ENCODE assay signal across 16 cellular contexts in the genomic region with DNA sequence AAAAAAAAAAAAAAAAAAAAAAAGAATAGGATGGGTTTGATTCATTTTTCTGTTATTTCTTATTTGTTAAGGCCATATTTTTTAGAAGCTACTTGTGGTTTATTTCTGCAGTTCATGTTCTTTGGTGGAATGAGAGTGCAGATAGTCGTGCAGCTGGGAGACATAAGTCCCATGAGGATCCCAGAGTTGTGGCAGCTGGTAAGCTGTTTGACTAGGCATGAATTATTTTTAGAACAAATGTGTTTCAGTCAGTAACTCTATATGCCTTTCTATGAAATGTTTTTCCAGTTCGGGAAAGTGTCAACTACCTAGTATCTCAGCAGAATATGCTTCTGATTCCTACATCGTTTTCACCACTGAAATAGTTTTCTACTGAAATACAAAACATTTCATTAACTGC. TPM values are rescaled to one million over a fixed set of nuclear protein-coding genes. Genes with fewer than 3 reads are reported as not detected.
DNase-seq lines count a peak whose midpoint lies in the region; ATAC-seq and TF ChIP-seq lines count a peak whose summit lies in the region.
"Had no signal": no experiment of that assay in that cellular context is flagged by ENCODE, and none has a peak within 500 bp of the region (broad histone marks: within the 10 kb centered on the region; RNA-seq: fewer than 3 reads in every experiment).

No MANE protein-coding gene starts in this region.

- H3K9me3 ChIP-seq in SJCRH30 (replicated peaks) (no peaks in the 10 kb centered on the region), gastrocnemius medialis (no peaks in the 10 kb centered on the region), Caco-2 (no peaks in the 10 kb centered on the region), GM23248 (ENCODE audit: low read depth) (no peaks in the 10 kb centered on the region)
- H3K9me3 ChIP-seq: ascending aorta, tibial nerve had no signal

- CTCF ChIA-PET in Caco-2 (lab: Charles Lee): interaction anchor here (0.7 kb wide), 1 partner anchor 53 kb away, joined by 5 read pairs; no protein-coding TSS in a partner anchor

- peak; percentile 57 for DNase-seq in NCI-H1092 treated with DMSO at 0.1 percent for 48 hours (lab: John Stamatoyannopoulos, UW)
- DNase-seq in NCI-H1092 (lab: John Stamatoyannopoulos, UW): no peak
- DNase-seq in SJCRH30: peak; percentile 44 to 63
- peak in 1 of 2 donors; percentile 51 for DNase-seq in gastrocnemius medialis
- no peak for DNase-seq in Caco-2
- no peak for DNase-seq in hypothalamus (lab: John Stamatoyannopoulos, UW)
- no peak for DNase-seq in GM23248
- DNase-seq: 8988T; activated CD4-positive, alpha-beta T cell treated with anti-CD3 and anti-CD28 coated beads, Interleukin-2, amount 50 U/mL, for 48 hours; dermis blood vessel endothelial cell; midbrain; NCI-H774 had no signal

- no peaks in the 10 kb centered on the region for H3K27me3 ChIP-seq in SJCRH30
- H3K27me3 ChIP-seq in gastrocnemius medialis: no peaks in the 10 kb centered on the region
- H3K27me3 ChIP-seq in Caco-2 (replicated peaks; ENCODE audit: control insufficient read depth, insufficient read depth, low read length): no peaks in the 10 kb centered on the region
- no peaks in the 10 kb centered on the region for H3K27me3 ChIP-seq in GM23248 (replicated peaks; ENCODE audit: insufficient read depth)
- H3K27me3 ChIP-seq: ascending aorta, tibial nerve had no signal

- H4K20me1 ChIP-seq in GM23248 (ENCODE audit: insufficient read depth): no peaks in the 10 kb centered on the region

- no peak overlapping the region for H3K27ac ChIP-seq in SJCRH30
- H3K27ac ChIP-seq in gastrocnemius medialis: peak overlapping the region; percentile 77 to 90 (median 80)
- H3K27ac ChIP-seq in GM23248: no peak overlapping the region
- H3K27ac ChIP-seq: ascending aorta, parathyroid adenoma, tibial nerve had no signal

- no peak for TF ChIP-seq POLR2A in gastrocnemius medialis (IDR thresholded peaks at IDR 0.05)

- ATAC-seq in HG03432 (IDR thresholded peaks at IDR 0.05; ENCODE audit: unreplicated experiment): peak; percentile 47
- peak; percentile 94 for ATAC-seq in gastrocnemius medialis

- H3K4me3 ChIP-seq in SJCRH30: no peak overlapping the region
- peak overlapping the region; percentile 7 to 32 (median 20) for H3K4me3 ChIP-seq in gastrocnemius medialis
- H3K4me3 ChIP-seq in Caco-2 (ENCODE audit: low read depth, low read length): no peak overlapping the region
- H3K4me3 ChIP-seq in GM23248: no peak overlapping the region
- H3K4me3 ChIP-seq: ascending aorta, tibial nerve had no signal

- H3K36me3 ChIP-seq in SJCRH30: peaks cover 9% of the 10 kb centered on the region; the same call in 1 of the 2 replicates
- H3K36me3 ChIP-seq in gastrocnemius medialis: no peaks in the 10 kb centered on the region
- no peaks in the 10 kb centered on the region for H3K36me3 ChIP-seq in Caco-2 (ENCODE audit: control insufficient read depth, insufficient read depth, low read length)
- H3K36me3 ChIP-seq in GM23248 (ENCODE audit: low read depth): peaks cover 36% of the 10 kb centered on the region

- H2AFZ ChIP-seq in GM23248: no peak overlapping the region
- H2AFZ ChIP-seq: parathyroid adenoma had no signal

- peaks cover 7% of the 10 kb centered on the region for H3K36me3 Mint-ChIP-seq in Caco-2 (ENCODE audit: insufficient read depth, unreplicated experiment)

- no peaks in the 10 kb centered on the region for H3K9me3 Mint-ChIP-seq in Caco-2 (ENCODE audit: unreplicated experiment)

- H3K4me2 ChIP-seq in GM23248 (ENCODE audit: unreplicated experiment): no peak overlapping the region

- peaks cover 6% of the 10 kb centered on the region; the same call in 1 of the 2 replicates for H3F3A ChIP-seq in GM23248 (ENCODE audit: insufficient read depth)

- H3K4me1 Mint-ChIP-seq in Caco-2 (ENCODE audit: low read depth, unreplicated experiment): no peaks in the 10 kb centered on the region

- TF ChIP-seq CTCF in gastrocnemius medialis (IDR thresholded peaks at IDR 0.05 in 4 of 5, conservative IDR thresholded peaks at IDR 0.05 in 1 of 5): no peak
- TF ChIP-seq CTCF in Caco-2 (IDR thresholded peaks at IDR 0.05; ENCODE audit: insufficient read depth in 1 of 2, low read depth in 1 of 2, low read length in 1 of 2, severe bottlenecking in 1 of 2, unreplicated experiment in 1 of 2): no peak

- 42 to 45% methylated on average over 3 of the region's 3 CpGs for WGBS in GM23248 (ENCODE audit: low coverage in 1 of 2, low lambda C conversion rate in 2 of 2, missing lambda C conversion rate in 2 of 2), 2 experiments

- H3K27me3 Mint-ChIP-seq in Caco-2 (ENCODE audit: insufficient read depth, unreplicated experiment): no peaks in the 10 kb centered on the region

- in situ Hi-C loops in gastrocnemius medialis (cut with MboI; ENCODE audit: low sequenced_read_pairs in 4 of 4) (no loop called here), GM23248 (cut with MboI) (no loop called here)

- intact Hi-C loops in gastrocnemius medialis (cut with DNase I; ENCODE audit: low total_unique reads) (no loop called here), Caco-2 (cut with micrococcal nuclease; ENCODE audit: unreplicated experiment) (no loop called here)

- BruUV-seq in Caco-2 (replicated peaks; lab: Mats Ljungman, UMichigan): no TSS peak

- no peak overlapping the region for H3K27ac Mint-ChIP-seq in Caco-2 (ENCODE audit: unreplicated experiment)

- H3K9ac ChIP-seq in GM23248: no peak overlapping the region
- H3K9ac ChIP-seq: parathyroid adenoma had no signal

- no peaks in the 10 kb centered on the region for H3K9me2 ChIP-seq in GM23248 (ENCODE audit: insufficient read depth)

- no peak overlapping the region for H3K4me3 Mint-ChIP-seq in Caco-2 (ENCODE audit: unreplicated experiment)

- no peaks in the 10 kb centered on the region for H3K79me2 ChIP-seq in GM23248 (ENCODE audit: insufficient read depth)
- H3K79me2 ChIP-seq: parathyroid adenoma had no signal

- H3K4me1 ChIP-seq in SJCRH30: peaks cover 8% of the 10 kb centered on the region
- peaks cover 6 to 20% of the 10 kb centered on the region in 2 donors for H3K4me1 ChIP-seq in gastrocnemius medialis
- H3K4me1 ChIP-seq in Caco-2: no peaks in the 10 kb centered on the region
- H3K4me1 ChIP-seq in GM23248 (ENCODE audit: insufficient read depth): no peaks in the 10 kb centered on the region
- H3K4me1 ChIP-seq: ascending aorta, parathyroid adenoma, tibial nerve had no signal

- POLR2A ChIA-PET in Caco-2 (lab: Charles Lee): interaction anchor here (0.6 kb wide), 1 partner anchor 173 kb away, joined by 5 read pairs; no protein-coding TSS in a partner anchor

RNA-seq across cellular contexts. Expression of gene NIPSNAP3B, which starts 5.0 kb away (rescaled TPM):
- total RNA-seq in SJCRH30 (2014; rRNA removed; shearing (Covaris generic)): 0.36 and 0.48 TPM in 2 replicates
- total RNA-seq in gastrocnemius medialis: 10 to 100 TPM in 3 of 4 donors, 1 to 10 TPM in 1; 1.9 to 19.1 (median 13.9) TPM
- 1.7 and 2.0 TPM in 2 replicates for total RNA-seq in Caco-2 (2022)
- total RNA-seq in GM23248 (2014; rRNA removed; shearing (Covaris generic)): 0.54 and 5.9 TPM in 2 replicates
- 1.6 and 2.1 TPM in 2 replicates for polyA plus RNA-seq in GM23248 (2016; fragmentation: Nextera tagmentation; extraction: Ambion mirVana)

RNA-seq across cellular contexts. Expression of gene NIPSNAP3A, which starts 11.5 kb away (rescaled TPM):
- total RNA-seq in SJCRH30 (2014; rRNA removed; shearing (Covaris generic)): 25.3 and 27.8 TPM in 2 replicates
- total RNA-seq in gastrocnemius medialis: 10 to 100 TPM in 1 of 4 donors, 1 to 10 TPM in 3; 5.9 to 17.2 (median 6.9) TPM
- 15.8 and 19.0 TPM in 2 replicates for total RNA-seq in Caco-2 (2022)
- 52.6 and 55.3 TPM in 2 replicates for total RNA-seq in GM23248 (2014; rRNA removed; shearing (Covaris generic))
- polyA plus RNA-seq in GM23248 (2016; fragmentation: Nextera tagmentation; extraction: Ambion mirVana): 64.2 and 66.2 TPM in 2 replicates

Comparison
In these comparisons a context has a peak if more than half of its experiments do, and no peak if none do; other contexts are left out.
1. DNase-seq: peak in NCI-H1092 treated with DMSO at 0.1 percent for 48 hours (single experiment) and SJCRH30 (2 of 2); none in NCI-H1092 (single experiment), Caco-2 (0 of 2), hypothalamus (0 of 51) and GM23248 (single experiment).
2. H3K27ac ChIP-seq: peak in gastrocnemius medialis (4 of 4); none in SJCRH30 (single experiment) and GM23248 (single experiment).
3. H3K4me3 ChIP-seq: peak in gastrocnemius medialis (4 of 4); none in SJCRH30 (single experiment), Caco-2 (single experiment) and GM23248 (single experiment).